ENCODE assay signal across 1 cellular context in genomic region chr12:93572712-93573551, GRCh38.
TF ChIP-seq lines count a peak whose summit lies in the region.

No MANE protein-coding gene starts in this region.

TF ChIP-seq in K562, 482 proteins besides CTCF, POLR2A, EP300 and RAD21 (continued from another document and continues in another):
- TF ChIP-seq NKRF (IDR thresholded peaks at IDR 0.05; ENCODE audit: borderline replicate concordance) (no peak), COPS2 (conservative IDR thresholded peaks at IDR 0.05) (no peak), FOXK1 (CRISPR knock-in tag; IDR thresholded peaks at IDR 0.05; ENCODE audit: borderline replicate concordance) (no peak; the same call in 1 of the 2 replicates), DIDO1 (tag; IDR thresholded peaks at IDR 0.05; ENCODE audit: low read depth) (no peak), MITF (IDR thresholded peaks at IDR 0.05) (no peak), ZBTB17 (CRISPR knock-in tag; IDR thresholded peaks at IDR 0.05) (peak; percentile 55; the same call in 1 of the 2 replicates), SREBF1 (IDR thresholded peaks at IDR 0.05; ENCODE audit: borderline replicate concordance, low read depth, low read length) (no peak), TGIF2 (CRISPR knock-in tag; IDR thresholded peaks at IDR 0.05) (no peak), GMEB1 (CRISPR knock-in tag; IDR thresholded peaks at IDR 0.05) (no peak), UBTF (IDR thresholded peaks at IDR 0.05; ENCODE audit: borderline replicate concordance in 1 of 2, low read depth in 2 of 2, low read length in 2 of 2) (peak in 1 of 2 experiments; percentile 73; a peak in 2 of 4 replicates), HMBOX1 (IDR thresholded peaks at IDR 0.05) (no peak), GATAD2A (IDR thresholded peaks at IDR 0.05) (no peak), PHTF2 (CRISPR knock-in tag; IDR thresholded peaks at IDR 0.05) (no peak), SAP30 (IDR thresholded peaks at IDR 0.05; ENCODE audit: borderline replicate concordance, insufficient read depth, low read depth, low read length, poor library complexity, severe bottlenecking) (no peak), ETS1 (conservative IDR thresholded peaks at IDR 0.05; ENCODE audit: control insufficient read depth, low read depth, low read length) (no peak), SOX6 (IDR thresholded peaks at IDR 0.05) (no peak), ZNF586 (CRISPR knock-in tag; conservative IDR thresholded peaks at IDR 0.05) (no peak), POLR2H (tag; IDR thresholded peaks at IDR 0.05; ENCODE audit: low read depth) (no peak), ELF4 (CRISPR knock-in tag; IDR thresholded peaks at IDR 0.05) (no peak), SNIP1 (IDR thresholded peaks at IDR 0.05; ENCODE audit: low read depth) (no peak), SIRT6 (IDR thresholded peaks at IDR 0.05; ENCODE audit: low read depth, low read length) (no peak), ZNF431 (CRISPR knock-in tag; IDR thresholded peaks at IDR 0.05) (no peak), ZBTB34 (CRISPR knock-in tag; IDR thresholded peaks at IDR 0.05) (no peak), DMBX1 (CRISPR knock-in tag; IDR thresholded peaks at IDR 0.05; ENCODE audit: borderline replicate concordance) (no peak), RFX1 (IDR thresholded peaks at IDR 0.05) (no peak), ESRRB (CRISPR knock-in tag; IDR thresholded peaks at IDR 0.05; ENCODE audit: borderline replicate concordance) (no peak), TEAD4 (IDR thresholded peaks at IDR 0.05; ENCODE audit: low read length) (no peak), TEAD4 (CRISPR knock-in tag; IDR thresholded peaks at IDR 0.05; ENCODE audit: borderline replicate concordance) (no peak), KDM1A (IDR thresholded peaks at IDR 0.05) (no peak), NCOA2 (IDR thresholded peaks at IDR 0.05; ENCODE audit: partially characterized antibody in 2 of 2) (no peak), THAP12 (CRISPR knock-in tag; IDR thresholded peaks at IDR 0.05) (no peak), CTCFL (IDR thresholded peaks at IDR 0.05; ENCODE audit: borderline replicate concordance, insufficient read depth, low read depth, low read length, poor library complexity, severe bottlenecking) (no peak), GABPB1 (CRISPR knock-in tag; IDR thresholded peaks at IDR 0.05) (peak; percentile 56), E2F8 (IDR thresholded peaks at IDR 0.05; ENCODE audit: low read depth, partially characterized antibody) (no peak), PURB (CRISPR knock-in tag; IDR thresholded peaks at IDR 0.05; ENCODE audit: low read depth) (no peak), GABPB2 (CRISPR knock-in tag; conservative IDR thresholded peaks at IDR 0.05) (no peak), TEAD1 (CRISPR knock-in tag; IDR thresholded peaks at IDR 0.05) (no peak)
